ENCODE assay signal across 20 cellular contexts in the genomic region with DNA sequence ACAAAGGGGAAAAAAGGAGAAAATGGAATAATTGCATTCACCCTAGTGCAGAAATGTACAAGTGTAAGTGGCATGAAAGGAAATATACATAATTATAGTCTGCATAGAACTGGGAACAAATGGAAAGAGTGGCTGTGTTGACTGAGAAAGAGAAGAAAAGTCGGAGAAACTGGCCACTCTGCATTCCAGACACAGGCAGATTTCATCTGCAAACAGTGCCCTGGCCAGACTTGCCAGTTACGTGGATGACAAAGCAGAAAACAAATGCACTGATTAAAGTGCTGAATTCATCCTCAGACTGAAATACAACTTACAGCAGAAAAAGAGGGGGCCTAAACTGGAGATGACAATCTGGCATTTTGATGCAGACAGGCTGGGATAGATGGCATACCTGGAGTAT.
DNase-seq lines count a peak whose midpoint lies in the region; ATAC-seq and TF ChIP-seq lines count a peak whose summit lies in the region.
"Had no signal": no experiment of that assay in that cellular context is flagged by ENCODE, and none has a peak within 500 bp of the region (broad histone marks: within the 10 kb centered on the region; RNA-seq: fewer than 3 reads in every experiment).

No MANE protein-coding gene starts in this region.

- CTCF ChIA-PET in Caco-2 (lab: Charles Lee): no interaction called here

- intact Hi-C loops in Caco-2 (cut with micrococcal nuclease; ENCODE audit: unreplicated experiment) (no loop called here), left ventricle myocardium inferior (cut with micrococcal nuclease) (no loop called here)

- H3K4me1 ChIP-seq in Caco-2 (peaks cover 13% of the 10 kb centered on the region), HUES64 (ENCODE audit: insufficient read depth, low read length) (peaks cover 13% of the 10 kb centered on the region; the same call in 1 of the 2 replicates), left ventricle myocardium inferior (peaks cover 40% of the 10 kb centered on the region)
- H3K4me1 ChIP-seq: uterus had no signal

- H3K4me3 ChIP-seq in Caco-2 (ENCODE audit: low read depth, low read length): no peak overlapping the region
- H3K4me3 ChIP-seq in HUES64 (ENCODE audit: low read length): no peak overlapping the region
- no peak overlapping the region for H3K4me3 ChIP-seq in left ventricle myocardium inferior
- H3K4me3 ChIP-seq: lung, MG63, uterus had no signal

- peak; percentile 45 to 65 for DNase-seq in Caco-2
- no peak for DNase-seq in left ventricle myocardium inferior
- DNase-seq in progenitor cell of endocrine pancreas (ENCODE audit: low spot score, unreplicated experiment): peak; percentile 16
- no peak for DNase-seq in NCI-H2107 (lab: John Stamatoyannopoulos, UW)
- DNase-seq in effector memory CD8-positive, alpha-beta T cell: no peak
- no peak for DNase-seq in H4 (ENCODE audit: low spot score)
- DNase-seq: ACHN; activated CD4-positive, alpha-beta memory T cell treated with anti-CD3 and anti-CD28 coated beads, Interleukin-2, amount 10 ng/mL, durations not matched to agents 7 days and 5 days; foreskin fibroblast; H9; hippocampal formation; MG63; NCI-H2029 treated with DMSO at 0.1 percent for 48 hours; NCI-H446; SHP77 treated with DMSO at 0.1 percent for 48 hours; uterus had no signal

- H3K4me1 Mint-ChIP-seq in Caco-2 (ENCODE audit: low read depth, unreplicated experiment) (peaks cover 14% of the 10 kb centered on the region), progenitor cell of endocrine pancreas (ENCODE audit: low read depth) (peaks cover 27% of the 10 kb centered on the region)
- no peaks in the 10 kb centered on the region for H3K4me1 Mint-ChIP-seq in effector memory CD8-positive, alpha-beta T cell (ENCODE audit: low read depth in 2 of 2)
- H3K4me1 Mint-ChIP-seq: activated CD4-positive, alpha-beta memory T cell treated with anti-CD3 and anti-CD28 coated beads, Interleukin-2, amount 10 ng/mL, durations not matched to agents 7 days and 5 days had no signal

- H3K9me3 Mint-ChIP-seq in Caco-2 (ENCODE audit: unreplicated experiment) (peaks cover 18% of the 10 kb centered on the region), progenitor cell of endocrine pancreas (ENCODE audit: low read depth) (peaks cover 27% of the 10 kb centered on the region)
- H3K9me3 Mint-ChIP-seq in effector memory CD8-positive, alpha-beta T cell: peaks cover 11 to 13% of the 10 kb centered on the region in 2 donors

- no peaks in the 10 kb centered on the region for H3K36me3 Mint-ChIP-seq in Caco-2 (ENCODE audit: insufficient read depth, unreplicated experiment)
- no peaks in the 10 kb centered on the region for H3K36me3 Mint-ChIP-seq in progenitor cell of endocrine pancreas (ENCODE audit: insufficient read depth)
- no peaks in the 10 kb centered on the region for H3K36me3 Mint-ChIP-seq in effector memory CD8-positive, alpha-beta T cell (ENCODE audit: insufficient read depth)

- peak overlapping the region; percentile 18; the same call in 1 of the 2 replicates for H3K9ac ChIP-seq in HUES64 (ENCODE audit: low read depth, low read length)

- H3K27ac Mint-ChIP-seq in Caco-2 (ENCODE audit: unreplicated experiment) (peak overlapping the region; percentile 79), progenitor cell of endocrine pancreas (peak overlapping the region; percentile 84)
- no peak overlapping the region for H3K27ac Mint-ChIP-seq in effector memory CD8-positive, alpha-beta T cell
- H3K27ac Mint-ChIP-seq: activated CD4-positive, alpha-beta memory T cell treated with anti-CD3 and anti-CD28 coated beads, Interleukin-2, amount 10 ng/mL, durations not matched to agents 7 days and 5 days; H9 had no signal

- 89% methylated on average over 2 of the region's 2 CpGs for WGBS in HUES64

- H3K27me3 ChIP-seq in Caco-2 (replicated peaks; ENCODE audit: control insufficient read depth, insufficient read depth, low read length) (no peaks in the 10 kb centered on the region), HUES64 (ENCODE audit: insufficient read depth, low read length) (no peaks in the 10 kb centered on the region), left ventricle myocardium inferior (ENCODE audit: low read depth) (no peaks in the 10 kb centered on the region)
- H3K27me3 ChIP-seq: MG63, uterus had no signal

- H3K9me3 ChIP-seq in Caco-2 (no peaks in the 10 kb centered on the region), HUES64 (ENCODE audit: insufficient read depth, low read depth, low read length) (no peaks in the 10 kb centered on the region), left ventricle myocardium inferior (replicated peaks) (peaks cover 8% of the 10 kb centered on the region)
- H3K9me3 ChIP-seq: MG63, uterus had no signal

- no peak for TF ChIP-seq CTCF in Caco-2 (IDR thresholded peaks at IDR 0.05; ENCODE audit: insufficient read depth in 1 of 2, low read depth in 1 of 2, low read length in 1 of 2, severe bottlenecking in 1 of 2, unreplicated experiment in 1 of 2)
- TF ChIP-seq CTCF in left ventricle myocardium inferior (IDR thresholded peaks at IDR 0.05; ENCODE audit: borderline replicate concordance): no peak
- TF ChIP-seq CTCF in progenitor cell of endocrine pancreas (IDR thresholded peaks at IDR 0.05; ENCODE audit: unreplicated experiment): no peak

- H3K36me3 ChIP-seq in Caco-2 (ENCODE audit: control insufficient read depth, insufficient read depth, low read length): no peaks in the 10 kb centered on the region
- no peaks in the 10 kb centered on the region for H3K36me3 ChIP-seq in HUES64 (ENCODE audit: insufficient read depth, low read length)
- peaks cover 4% of the 10 kb centered on the region for H3K36me3 ChIP-seq in left ventricle myocardium inferior
- H3K36me3 ChIP-seq: MG63, uterus had no signal

- ATAC-seq in GM19324 (IDR thresholded peaks at IDR 0.05; ENCODE audit: low FRiP score, unreplicated experiment): no peak
- no peak for ATAC-seq in effector memory CD8-positive, alpha-beta T cell (replicated peaks)
- ATAC-seq: activated CD4-positive, CD25-positive, alpha-beta regulatory T cell treated with anti-CD3 and anti-CD28 coated beads, Interleukin-2, amount 50 U/mL, for 24 hours had no signal

- no peaks in the 10 kb centered on the region for H3K27me3 Mint-ChIP-seq in Caco-2 (ENCODE audit: insufficient read depth, unreplicated experiment)
- no peaks in the 10 kb centered on the region for H3K27me3 Mint-ChIP-seq in progenitor cell of endocrine pancreas
- H3K27me3 Mint-ChIP-seq in effector memory CD8-positive, alpha-beta T cell: no peaks in the 10 kb centered on the region
- H3K27me3 Mint-ChIP-seq: activated CD4-positive, alpha-beta memory T cell treated with anti-CD3 and anti-CD28 coated beads, Interleukin-2, amount 10 ng/mL, durations not matched to agents 7 days and 5 days had no signal

- H3K4me3 Mint-ChIP-seq in Caco-2 (ENCODE audit: unreplicated experiment) (peak overlapping the region; percentile 39), progenitor cell of endocrine pancreas (ENCODE audit: low read depth) (peak overlapping the region; percentile 35)
- no peak overlapping the region for H3K4me3 Mint-ChIP-seq in effector memory CD8-positive, alpha-beta T cell
- H3K4me3 Mint-ChIP-seq: activated CD4-positive, alpha-beta memory T cell treated with anti-CD3 and anti-CD28 coated beads, Interleukin-2, amount 10 ng/mL, durations not matched to agents 7 days and 5 days; H9 had no signal

- no TSS peak for BruUV-seq in Caco-2 (replicated peaks; lab: Mats Ljungman, UMichigan)

- H3K27ac ChIP-seq in HUES64 (ENCODE audit: low read depth, low read length) (no peak overlapping the region), left ventricle myocardium inferior (replicated peaks) (peak overlapping the region; percentile 63)
- H3K27ac ChIP-seq: uterus had no signal

- POLR2A ChIA-PET in Caco-2 (lab: Charles Lee): no interaction called here

Comparison
In these comparisons a context has a peak if more than half of its experiments do, and no peak if none do; other contexts are left out.
1. DNase-seq: peak in Caco-2 (2 of 2) and progenitor cell of endocrine pancreas (single experiment); none in left ventricle myocardium inferior (single experiment), NCI-H2107 (single experiment), effector memory CD8-positive, alpha-beta T cell (0 of 3) and H4 (single experiment).
2. H3K27ac Mint-ChIP-seq: peak in Caco-2 (single experiment) and progenitor cell of endocrine pancreas (single experiment); none in effector memory CD8-positive, alpha-beta T cell (0 of 2).
3. H3K4me3 Mint-ChIP-seq: peak in Caco-2 (single experiment) and progenitor cell of endocrine pancreas (single experiment); none in effector memory CD8-positive, alpha-beta T cell (0 of 2).